In genomic region chr11:71929491-71929890, GRCh38 we compare ENCODE assay signal across 9 cellular contexts. TPM values are rescaled to one million over a fixed set of nuclear protein-coding genes. Genes with fewer than 3 reads are reported as not detected.
A peak's percentile ranks its signal among the peaks of the same experiment; 100 is the strongest.
DNase-seq lines count a peak whose midpoint lies in the region; ATAC-seq, FAIRE-seq and TF ChIP-seq lines count a peak whose summit lies in the region.
"Had no signal": no experiment of that assay in that cellular context is flagged by ENCODE, and none has a peak within 500 bp of the region (broad histone marks: within the 10 kb centered on the region; RNA-seq: fewer than 3 reads in every experiment).

No MANE protein-coding gene starts in this region.

- FAIRE-seq in GM12891 (lab: Jason Lieb, UNC) = no peak

- H3K4me3 ChIP-seq in GM06990 (replicated peaks; ENCODE audit: low read depth, low read length) (peak overlapping the region; percentile 76), SJSA1 (peak overlapping the region; percentile 66), fibroblast of mammary gland (ENCODE audit: control insufficient read depth, low read depth, low read length) (peak overlapping the region; percentile 100), psoas muscle (peak overlapping the region; percentile 82)

- ATAC-seq in psoas muscle (no peak), esophagus mucosa (no peak)

- H3K27me3 ChIP-seq in GM06990 (replicated peaks; ENCODE audit: control insufficient read depth, insufficient read depth, low read length) (no peaks in the 10 kb centered on the region), SJSA1 (replicated peaks) (no peaks in the 10 kb centered on the region), psoas muscle (ENCODE audit: insufficient read depth in 3 of 3, low read length in 2 of 3) (no peaks in the 10 kb centered on the region)

- H3K27ac ChIP-seq in SJSA1 (no peak overlapping the region), psoas muscle (peak overlapping the region; percentile 89)

- intact Hi-C loops in psoas muscle (cut with DNase I) = no loop called here

- H3K9me3 ChIP-seq in SJSA1 (replicated peaks) = no peaks in the 10 kb centered on the region
- H3K9me3 ChIP-seq in psoas muscle = no peaks in the 10 kb centered on the region

- peaks cover 8% of the 10 kb centered on the region for H3K4me1 ChIP-seq in SJSA1 (replicated peaks)
- peaks cover 48% of the 10 kb centered on the region for H3K4me1 ChIP-seq in psoas muscle

- no peak for TF ChIP-seq CTCF in GM06990 (IDR thresholded peaks at IDR 0.05; ENCODE audit: insufficient read depth, low read length, poor library complexity, severe bottlenecking)
- TF ChIP-seq CTCF in fibroblast of mammary gland (conservative IDR thresholded peaks at IDR 0.05; ENCODE audit: control insufficient read depth, insufficient read depth, low read depth, low read length) = no peak
- TF ChIP-seq CTCF in psoas muscle (IDR thresholded peaks at IDR 0.05) = no peak

- no peak for TF ChIP-seq POLR2A in GM12891 (IDR thresholded peaks at IDR 0.05; ENCODE audit: low read depth, low read length)

- 4 to 5% (median 5%) methylated on average over 6 of the region's 6 CpGs for WGBS in psoas muscle, 3 donors

- H3K36me3 ChIP-seq in GM06990 (ENCODE audit: control insufficient read depth, insufficient read depth, low read length) (no peaks in the 10 kb centered on the region), SJSA1 (no peaks in the 10 kb centered on the region), psoas muscle (ENCODE audit: insufficient read depth in 1 of 2, low read depth in 1 of 2) (peaks cover 0 to 8% of the 10 kb centered on the region in 2 donors)

- DNase-seq in GM06990 (ENCODE audit: extremely low read depth, insufficient read length) = no peak
- DNase-seq in SJSA1 (ENCODE audit: low read depth in 1 of 2, low spot score in 2 of 2) = no peak
- no peak for DNase-seq in fibroblast of mammary gland (ENCODE audit: low read depth)
- no peak for DNase-seq in psoas muscle
- DNase-seq in nucleus accumbens (lab: John Stamatoyannopoulos, UW) = no peak
- DNase-seq in GM12891 (ENCODE audit: insufficient read length, low spot score) = no peak
- DNase-seq in activated effector memory CD4-positive, alpha-beta T cell treated with Interleukin-2 at 50 U/mL for 16 hours = no peak

TF ChIP-seq in GM12891, 5 proteins besides CTCF, POLR2A, EP300 and RAD21:
- TF ChIP-seq POLR2AphosphoS5 (IDR thresholded peaks at IDR 0.05; ENCODE audit: low read depth, low read length) (no peak), TAF1 (IDR thresholded peaks at IDR 0.05; ENCODE audit: low read depth, low read length) (no peak), POU2F2 (IDR thresholded peaks at IDR 0.05; ENCODE audit: low read depth, low read length) (no peak), SPI1 (IDR thresholded peaks at IDR 0.05; ENCODE audit: low read depth, low read length) (no peak), PAX5 (IDR thresholded peaks at IDR 0.05; ENCODE audit: insufficient read depth, low read length, severe bottlenecking) (no peak)

RNA-seq across cellular contexts. Expression of gene RNF121, which starts 0.6 kb away (rescaled TPM):
- total RNA-seq in SJSA1 (2014; rRNA removed; shearing (Covaris generic)) = 6.4 and 21.4 TPM in 2 replicates
- 10 to 100 TPM; 23.0 to 29.7 (median 27.0) TPM for total RNA-seq in psoas muscle
- polyA plus RNA-seq in psoas muscle = 10 to 100 TPM; 24.1 to 51.7 (median 36.3) TPM
- 17.7 TPM for total RNA-seq in esophagus mucosa
- 33.3 TPM for polyA plus RNA-seq in GM12891 (2012; ENCODE audit: low read depth, missing spikeins)

RNA-seq across cellular contexts. Expression of gene XNDC1N, which starts 1.1 kb away (rescaled TPM):
- 0.47 and 3.2 TPM in 2 replicates for total RNA-seq in SJSA1 (2014; rRNA removed; shearing (Covaris generic))
- total RNA-seq in psoas muscle (1 to 10 TPM; 1.3 to 3.9 (median 1.6) TPM), esophagus mucosa (3.5 TPM)
- polyA plus RNA-seq in psoas muscle = 1 to 10 TPM in 1 of 3 donors, under 1 TPM in 2; 0.82 to 2.8 (median 0.86) TPM
- 3.1 TPM for polyA plus RNA-seq in GM12891 (2012; ENCODE audit: low read depth, missing spikeins)

RNA-seq across cellular contexts. Expression of gene DEFB131B, which starts 51.2 kb away (rescaled TPM):
- total RNA-seq in SJSA1 (2014; rRNA removed; shearing (Covaris generic)) = not detected in 2 replicates
- not detected for total RNA-seq in psoas muscle
- polyA plus RNA-seq in psoas muscle = not detected
- total RNA-seq in esophagus mucosa = not detected
- polyA plus RNA-seq in GM12891 (2012; ENCODE audit: low read depth, missing spikeins) = not detected
- total RNA-seq: posterior vena cava had no signal
